In the genomic region with DNA sequence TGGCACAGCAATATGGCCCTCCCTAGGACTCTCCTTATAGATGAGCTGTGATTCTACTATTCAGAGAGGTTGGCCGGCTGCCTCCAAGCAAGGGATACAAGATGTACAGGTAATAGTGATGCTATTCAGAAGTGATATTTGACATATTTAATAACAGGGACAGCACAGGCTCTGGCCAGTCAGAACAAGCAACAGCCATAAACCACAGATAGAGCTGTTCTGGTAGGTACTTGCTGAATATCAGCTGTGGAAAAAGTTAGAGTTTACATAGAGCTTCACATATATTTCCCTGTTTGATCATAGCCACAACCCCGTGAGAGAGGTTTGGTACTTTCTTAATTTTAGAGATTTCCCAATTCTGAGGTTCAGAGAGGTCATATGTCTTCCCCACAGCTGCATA, we compare ENCODE assay signal across 8 cellular contexts.
"Had no signal": no experiment of that assay in that cellular context is flagged by ENCODE, and none has a peak within 500 bp of the region (broad histone marks: within the 10 kb centered on the region; RNA-seq: fewer than 3 reads in every experiment).

No MANE protein-coding gene starts in this region.

- H3K4me3 ChIP-seq: GM23338, K562 had no signal

- DNase-seq: H9, HCEC 1CT, IMR-90 had no signal

- FAIRE-seq: H1, H54, HTR-8/SVneo, K562 had no signal
